10 cellular contexts compared by ENCODE assay signal in genomic region chr5:116492016-116492623, GRCh38.
DNase-seq lines count a peak whose midpoint lies in the region; ATAC-seq and TF ChIP-seq lines count a peak whose summit lies in the region.
"Had no signal": no experiment of that assay in that cellular context is flagged by ENCODE, and none has a peak within 500 bp of the region (broad histone marks: within the 10 kb centered on the region; RNA-seq: fewer than 3 reads in every experiment).

No MANE protein-coding gene starts in this region.

- peak overlapping the region; percentile 18 for H3K27ac ChIP-seq in RWPE2 (ENCODE audit: poor library complexity, severe bottlenecking)
- H3K27ac ChIP-seq: lower lobe of right lung had no signal

- H3K4me1 ChIP-seq in RWPE2 (ENCODE audit: insufficient read depth, poor library complexity, severe bottlenecking), result peaks cover 24% of the 10 kb centered on the region

- TF ChIP-seq CTCF in RWPE2 (IDR thresholded peaks at IDR 0.05; ENCODE audit: poor library complexity, severe bottlenecking) (no peak), fibroblast of villous mesenchyme (IDR thresholded peaks at IDR 0.05; ENCODE audit: insufficient read depth, low read depth, low read length) (no peak)

- DNase-seq in RWPE2 (ENCODE audit: low spot score), result no peak
- DNase-seq in fibroblast of villous mesenchyme (ENCODE audit: low read depth), result peak; percentile 90
- peak; percentile 88 for DNase-seq in stromal cell of bone marrow (ENCODE audit: low read depth)
- no peak for DNase-seq in NCI-H146 (lab: John Stamatoyannopoulos, UW)
- DNase-seq in NCI-H510A (lab: John Stamatoyannopoulos, UW), result no peak
- no peak for DNase-seq in NCI-H774 (lab: John Stamatoyannopoulos, UW)
- DNase-seq: lower lobe of right lung had no signal

- ATAC-seq in GM18505 (IDR thresholded peaks at IDR 0.05; ENCODE audit: unreplicated experiment), result peak; percentile 75
- peak; percentile 80 for ATAC-seq in HG03064 (IDR thresholded peaks at IDR 0.05; ENCODE audit: low read depth, unreplicated experiment)
- peak; percentile 91 for ATAC-seq in RWPE2 (ENCODE audit: low read depth)
- ATAC-seq: Panc1 had no signal

- no peaks in the 10 kb centered on the region for H3K9me3 ChIP-seq in RWPE2 (ENCODE audit: severe bottlenecking)
- H3K9me3 ChIP-seq: lower lobe of right lung had no signal

- H3K36me3 ChIP-seq in RWPE2 (ENCODE audit: low read depth), result no peaks in the 10 kb centered on the region
- H3K36me3 ChIP-seq: lower lobe of right lung had no signal

- H3K27me3 ChIP-seq in RWPE2 (ENCODE audit: insufficient read depth, poor library complexity, severe bottlenecking), result no peaks in the 10 kb centered on the region

- TF ChIP-seq POLR2A in GM18505 (IDR thresholded peaks at IDR 0.05; ENCODE audit: borderline replicate concordance, extremely low read depth, insufficient read depth, insufficient read length), result no peak

- H3K4me3 ChIP-seq in RWPE2 (ENCODE audit: severe bottlenecking), result no peak overlapping the region
- no peak overlapping the region for H3K4me3 ChIP-seq in fibroblast of villous mesenchyme (ENCODE audit: low read depth, low read length)
- H3K4me3 ChIP-seq: lower lobe of right lung had no signal

Comparison
In these comparisons a context has a peak if more than half of its experiments do, and no peak if none do; other contexts are left out.
1. DNase-seq: peak in fibroblast of villous mesenchyme (single experiment) and stromal cell of bone marrow (single experiment); none in RWPE2 (single experiment), NCI-H146 (single experiment), NCI-H510A (single experiment) and NCI-H774 (single experiment).
2. Peak in every context shown above with its lines, with median percentiles within 50 percentile points of each other: ATAC-seq.